15 cellular contexts compared by ENCODE assay signal in genomic region chr16:31191697-31192428, GRCh38. TPM values are rescaled to one million over a fixed set of nuclear protein-coding genes. Genes with fewer than 3 reads are reported as not detected.
DNase-seq lines count a peak whose midpoint lies in the region; ATAC-seq and TF ChIP-seq lines count a peak whose summit lies in the region.
"Had no signal": no experiment of that assay in that cellular context is flagged by ENCODE, and none has a peak within 500 bp of the region (broad histone marks: within the 10 kb centered on the region; RNA-seq: fewer than 3 reads in every experiment).

No MANE protein-coding gene starts in this region.

- no peaks in the 10 kb centered on the region for H3K27me3 Mint-ChIP-seq in activated CD4-positive, alpha-beta T cell treated with anti-CD3 and anti-CD28 coated beads, Interleukin-2, amount 10 ng/mL, durations not matched to agents 7 days and 5 days
- no peaks in the 10 kb centered on the region for H3K27me3 Mint-ChIP-seq in activated naive CD8-positive, alpha-beta T cell treated with anti-CD3 and anti-CD28 coated beads, Interleukin-2, amount 10 ng/mL, durations not matched to agents 7 days and 5 days

- no peaks in the 10 kb centered on the region for H3K9me3 Mint-ChIP-seq in activated CD4-positive, alpha-beta T cell treated with anti-CD3 and anti-CD28 coated beads, Interleukin-2, amount 10 ng/mL, durations not matched to agents 7 days and 5 days
- H3K9me3 Mint-ChIP-seq in activated naive CD8-positive, alpha-beta T cell treated with anti-CD3 and anti-CD28 coated beads, Interleukin-2, amount 10 ng/mL, durations not matched to agents 7 days and 5 days = no peaks in the 10 kb centered on the region
- H3K9me3 Mint-ChIP-seq: nephron progenitor cell had no signal

- H3K9me3 ChIP-seq in HEK293 (ENCODE audit: control insufficient read depth, insufficient read depth, low read depth, low read length) = no peaks in the 10 kb centered on the region
- no peaks in the 10 kb centered on the region for H3K9me3 ChIP-seq in neutrophil
- H3K9me3 ChIP-seq: vagina had no signal

- H3K27ac ChIP-seq in HEK293 (ENCODE audit: extremely low read depth, low read depth, low read length) (no peak overlapping the region), neutrophil (peak overlapping the region; percentile 6), dorsolateral prefrontal cortex (no peak overlapping the region)
- H3K27ac ChIP-seq: vagina had no signal

- no peaks in the 10 kb centered on the region for H3K27me3 ChIP-seq in neutrophil
- H3K27me3 ChIP-seq in dorsolateral prefrontal cortex = no peaks in the 10 kb centered on the region
- H3K27me3 ChIP-seq: vagina had no signal

- H3K4me3 ChIP-seq in HEK293 (ENCODE audit: low read depth, low read length) = no peak overlapping the region
- no peak overlapping the region for H3K4me3 ChIP-seq in neutrophil (ENCODE audit: low read depth in 1 of 2, low read length in 1 of 2)
- H3K4me3 ChIP-seq in dorsolateral prefrontal cortex = no peak overlapping the region
- H3K4me3 ChIP-seq: vagina had no signal

- intact Hi-C loops in dorsolateral prefrontal cortex (cut with DNase I) = no loop called here

- H3K4me3 Mint-ChIP-seq in activated CD4-positive, alpha-beta T cell treated with anti-CD3 and anti-CD28 coated beads, Interleukin-2, amount 10 ng/mL, durations not matched to agents 7 days and 5 days = no peak overlapping the region
- no peak overlapping the region for H3K4me3 Mint-ChIP-seq in activated naive CD8-positive, alpha-beta T cell treated with anti-CD3 and anti-CD28 coated beads, Interleukin-2, amount 10 ng/mL, durations not matched to agents 7 days and 5 days
- H3K4me3 Mint-ChIP-seq: nephron progenitor cell had no signal

- peak overlapping the region; percentile 80 for H3K27ac Mint-ChIP-seq in activated CD4-positive, alpha-beta T cell treated with anti-CD3 and anti-CD28 coated beads, Interleukin-2, amount 10 ng/mL, durations not matched to agents 7 days and 5 days
- peak overlapping the region; percentile 49 for H3K27ac Mint-ChIP-seq in activated naive CD8-positive, alpha-beta T cell treated with anti-CD3 and anti-CD28 coated beads, Interleukin-2, amount 10 ng/mL, durations not matched to agents 7 days and 5 days
- H3K27ac Mint-ChIP-seq: nephron progenitor cell had no signal

- H3K4me1 ChIP-seq in HEK293 (ENCODE audit: control insufficient read depth, insufficient read depth, low read length) (no peaks in the 10 kb centered on the region), neutrophil (ENCODE audit: control insufficient read depth in 1 of 2, insufficient read depth in 1 of 2, low read depth in 1 of 2, low read length in 1 of 2) (peaks cover 16 to 17% of the 10 kb centered on the region in 2 experiments)
- H3K4me1 ChIP-seq: vagina had no signal

- TF ChIP-seq CTCF in HEK293 (tag by site-specific recombination; IDR thresholded peaks at IDR 0.05) (no peak), neutrophil (IDR thresholded peaks at IDR 0.05) (no peak), dorsolateral prefrontal cortex (IDR thresholded peaks at IDR 0.05 in 54 of 56, conservative IDR thresholded peaks at IDR 0.05 in 2 of 56; ENCODE audit: low read depth in 1 of 56, partially characterized antibody in 56 of 56) (no peak)

- CTCF ChIA-PET in activated CD4-positive, alpha-beta T cell treated with anti-CD3 and anti-CD28 coated beads, Interleukin-2, amount 10 ng/mL, durations not matched to agents 7 days and 5 days (lab: Charles Lee) = interaction anchor here (1.1 to 2.3 kb wide), 2 partner anchors 11 to 12 kb away, joined by 3 to 8 read pairs; partner anchors contain the start of genes FUS and PYCARD
- CTCF ChIA-PET in HEK293 (lab: Yijun Ruan, JAX) = interaction anchor here (0.6 kb wide), 1 partner anchor 196 kb away, joined by 3 read pairs; no protein-coding TSS in a partner anchor

- H3K36me3 ChIP-seq in HEK293 (ENCODE audit: control insufficient read depth in 2 of 2, insufficient read depth in 1 of 2, low read length in 2 of 2) (peaks cover 85 to 100% of the 10 kb centered on the region in 2 experiments), neutrophil (peaks cover 96% of the 10 kb centered on the region)

- POLR2A ChIA-PET in activated CD4-positive, alpha-beta T cell treated with anti-CD3 and anti-CD28 coated beads, Interleukin-2, amount 10 ng/mL, durations not matched to agents 7 days and 5 days (lab: Charles Lee) = no interaction called here
- POLR2A ChIA-PET in HEK293 (lab: Yijun Ruan, JAX) = interaction anchor here (0.8 to 3.1 kb wide), 4 partner anchors 12 to 74 kb away, joined by 3 to 25 read pairs (median 4); partner anchors contain the start of genes FUS and KAT8
- POLR2A ChIA-PET in activated naive CD8-positive, alpha-beta T cell treated with anti-CD3 and anti-CD28 coated beads, Interleukin-2, amount 10 ng/mL, durations not matched to agents 7 days and 5 days (lab: Charles Lee) = interaction anchor here (0.8 to 5.2 kb wide), 3 partner anchors 8 to 12 kb away, joined by 4 to 32 read pairs (median 7); partner anchors contain the start of genes FUS and PYCARD

- peaks cover 67% of the 10 kb centered on the region for H3K4me1 Mint-ChIP-seq in activated CD4-positive, alpha-beta T cell treated with anti-CD3 and anti-CD28 coated beads, Interleukin-2, amount 10 ng/mL, durations not matched to agents 7 days and 5 days
- H3K4me1 Mint-ChIP-seq in activated naive CD8-positive, alpha-beta T cell treated with anti-CD3 and anti-CD28 coated beads, Interleukin-2, amount 10 ng/mL, durations not matched to agents 7 days and 5 days = peaks cover 53% of the 10 kb centered on the region

- peaks cover 85% of the 10 kb centered on the region for H3K36me3 Mint-ChIP-seq in activated CD4-positive, alpha-beta T cell treated with anti-CD3 and anti-CD28 coated beads, Interleukin-2, amount 10 ng/mL, durations not matched to agents 7 days and 5 days (ENCODE audit: low read depth)
- peaks cover 65% of the 10 kb centered on the region for H3K36me3 Mint-ChIP-seq in activated naive CD8-positive, alpha-beta T cell treated with anti-CD3 and anti-CD28 coated beads, Interleukin-2, amount 10 ng/mL, durations not matched to agents 7 days and 5 days

- no peak for ATAC-seq in activated naive CD8-positive, alpha-beta T cell treated with anti-CD3 and anti-CD28 coated beads, Interleukin-2, amount 10 ng/mL, durations not matched to agents 7 days and 5 days (ENCODE audit: low read depth)
- no peak for ATAC-seq in GM18511 (IDR thresholded peaks at IDR 0.05; ENCODE audit: unreplicated experiment)

- no peak for DNase-seq in activated CD4-positive, alpha-beta T cell treated with anti-CD3 and anti-CD28 coated beads, Interleukin-2, amount 10 ng/mL, durations not matched to agents 7 days and 5 days
- no peak for DNase-seq in activated CD4-positive, alpha-beta T cell treated with anti-CD3 and anti-CD28 coated beads for 1 hour
- no peak for DNase-seq in activated naive CD8-positive, alpha-beta T cell treated with anti-CD3 and anti-CD28 coated beads, Interleukin-2, amount 10 ng/mL, durations not matched to agents 7 days and 5 days
- no peak for DNase-seq in dorsolateral prefrontal cortex
- no peak for DNase-seq in SIG-M5 (lab: John Stamatoyannopoulos, UW)
- DNase-seq: Kasumi-1, NCI-H1436, nephron progenitor cell had no signal

TF ChIP-seq in HEK293, 187 proteins besides CTCF, POLR2A, EP300 and RAD21:
- TF ChIP-seq ZNF600 (tag by site-specific recombination; IDR thresholded peaks at IDR 0.05) (0 out of 2 replicates have a peak, but pooled peaks have one; percentile 7), GLIS2 (tag by site-specific recombination; IDR thresholded peaks at IDR 0.05) (no peak), ZNF248 (tag by site-specific recombination; IDR thresholded peaks at IDR 0.05) (no peak), ZNF792 (tag by site-specific recombination; IDR thresholded peaks at IDR 0.05) (no peak)

RNA-seq across cellular contexts. Expression of gene PYCARD, which starts 10.7 kb away (rescaled TPM):
- total RNA-seq in activated CD4-positive, alpha-beta T cell treated with anti-CD3 and anti-CD28 coated beads, Interleukin-2, amount 10 ng/mL, durations not matched to agents 7 days and 5 days = 10 to 100 TPM; 66.8 to 68.0 TPM
- 10 to 100 TPM; 82.3 to 87.0 TPM for total RNA-seq in activated naive CD8-positive, alpha-beta T cell treated with anti-CD3 and anti-CD28 coated beads, Interleukin-2, amount 10 ng/mL, durations not matched to agents 7 days and 5 days
- 10 to 100 TPM in 6 of 120 experiments, 1 to 10 TPM in 114; 1.0 to 16.3 (median 4.4) TPM for total RNA-seq in dorsolateral prefrontal cortex

RNA-seq across cellular contexts. Expression of gene FUS, which starts 11.9 kb away (rescaled TPM):
- 100 to 1,000 TPM; 552 to 581 TPM for total RNA-seq in activated CD4-positive, alpha-beta T cell treated with anti-CD3 and anti-CD28 coated beads, Interleukin-2, amount 10 ng/mL, durations not matched to agents 7 days and 5 days
- total RNA-seq in activated naive CD8-positive, alpha-beta T cell treated with anti-CD3 and anti-CD28 coated beads, Interleukin-2, amount 10 ng/mL, durations not matched to agents 7 days and 5 days = 100 to 1,000 TPM; 540 to 618 TPM
- 100 to 1,000 TPM; 158 to 315 (median 238) TPM for total RNA-seq in dorsolateral prefrontal cortex

RNA-seq across cellular contexts. Expression of gene TRIM72, which starts 22.1 kb away (rescaled TPM):
- not detected for total RNA-seq in activated CD4-positive, alpha-beta T cell treated with anti-CD3 and anti-CD28 coated beads, Interleukin-2, amount 10 ng/mL, durations not matched to agents 7 days and 5 days
- total RNA-seq in activated naive CD8-positive, alpha-beta T cell treated with anti-CD3 and anti-CD28 coated beads, Interleukin-2, amount 10 ng/mL, durations not matched to agents 7 days and 5 days = not detected
- 1 to 10 TPM in 23 of 120 experiments, under 1 TPM in 97; 0.10 to 1.9 (median 0.66) TPM for total RNA-seq in dorsolateral prefrontal cortex
- total RNA-seq: fibroblast of lung, lung microvascular endothelial cell, vagina had no signal

RNA-seq across cellular contexts. Expression of gene PYDC1, which starts 25.1 kb away (rescaled TPM):
- not detected for total RNA-seq in activated CD4-positive, alpha-beta T cell treated with anti-CD3 and anti-CD28 coated beads, Interleukin-2, amount 10 ng/mL, durations not matched to agents 7 days and 5 days
- total RNA-seq in activated naive CD8-positive, alpha-beta T cell treated with anti-CD3 and anti-CD28 coated beads, Interleukin-2, amount 10 ng/mL, durations not matched to agents 7 days and 5 days = not detected
- total RNA-seq in dorsolateral prefrontal cortex = 10 to 100 TPM in 19 of 120 experiments, 1 to 10 TPM in 96, under 1 TPM in 1, not detected in 4; 0.74 to 19.8 (median 5.1) TPM
- total RNA-seq: A673, fibroblast of lung, lung microvascular endothelial cell, vagina had no signal

RNA-seq across cellular contexts. Expression of gene PRSS36, which starts 42.0 kb away (rescaled TPM):
- 1 to 10 TPM in 1 of 2 experiments, under 1 TPM in 1; 0.89 to 1.7 TPM for total RNA-seq in activated CD4-positive, alpha-beta T cell treated with anti-CD3 and anti-CD28 coated beads, Interleukin-2, amount 10 ng/mL, durations not matched to agents 7 days and 5 days
- 1 to 10 TPM in 1 of 2 experiments, under 1 TPM in 1; 0.31 to 1.1 TPM for total RNA-seq in activated naive CD8-positive, alpha-beta T cell treated with anti-CD3 and anti-CD28 coated beads, Interleukin-2, amount 10 ng/mL, durations not matched to agents 7 days and 5 days
- 1 to 10 TPM in 105 of 120 experiments, under 1 TPM in 15; 0.39 to 6.2 (median 2.1) TPM for total RNA-seq in dorsolateral prefrontal cortex
